17 cellular contexts compared by ENCODE assay signal in the genomic region with DNA sequence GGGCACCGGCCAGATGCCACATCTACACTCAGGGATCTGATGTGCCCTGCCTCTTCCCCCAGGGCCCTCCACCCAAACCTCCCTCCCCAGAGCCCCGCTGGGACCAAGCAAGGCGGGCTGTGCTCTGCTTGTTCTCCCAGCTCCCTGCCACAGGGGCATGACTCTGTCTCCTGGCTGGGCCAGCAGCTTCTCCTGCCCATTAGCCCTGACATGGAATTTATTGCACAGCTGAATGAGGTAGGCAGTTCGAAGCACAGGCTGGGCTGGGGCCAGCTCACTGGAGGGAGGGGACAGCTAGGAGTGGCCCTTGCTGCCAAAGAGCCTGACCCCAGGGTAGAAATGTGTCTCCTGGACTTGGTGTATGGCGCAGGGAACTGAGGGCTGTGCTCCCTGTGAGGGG. TPM values are rescaled to one million over a fixed set of nuclear protein-coding genes. Genes with fewer than 3 reads are reported as not detected.
DNase-seq lines count a peak whose midpoint lies in the region; ATAC-seq and TF ChIP-seq lines count a peak whose summit lies in the region.
"Had no signal": no experiment of that assay in that cellular context is flagged by ENCODE, and none has a peak within 500 bp of the region (broad histone marks: within the 10 kb centered on the region; RNA-seq: fewer than 3 reads in every experiment).

No MANE protein-coding gene starts in this region.

- H3K4me2 ChIP-seq in BLaER1 = peak overlapping the region; percentile 33
- H3K4me2 ChIP-seq in IMR-90 (ENCODE audit: low read depth, low read length) = no peak overlapping the region

- no peak overlapping the region for H2BK15ac ChIP-seq in IMR-90 (ENCODE audit: low read depth, low read length)

- H3K4me3 ChIP-seq in BLaER1 = no peak overlapping the region
- H3K4me3 ChIP-seq in IMR-90 (ENCODE audit: insufficient read depth, low read depth, low read length) = no peak overlapping the region
- no peak overlapping the region for H3K4me3 ChIP-seq in spleen

- H3K36me3 ChIP-seq in BLaER1 = peaks cover 39% of the 10 kb centered on the region; the same call in 1 of the 2 replicates
- H3K36me3 ChIP-seq in IMR-90 (ENCODE audit: control insufficient read depth, insufficient read depth, low read length) = peaks cover 9% of the 10 kb centered on the region; the same call in 1 of the 2 replicates
- H3K36me3 ChIP-seq in spleen = peaks cover 0 to 18% (median 0%) of the 10 kb centered on the region in 6 donors

- CTCF ChIA-PET in IMR-90 (lab: Yijun Ruan, JAX) = interaction anchor here (1.1 kb wide), 1 partner anchor 21 kb away, joined by 3 read pairs; no protein-coding TSS in a partner anchor

- no peak overlapping the region for H2AFZ ChIP-seq in IMR-90 (replicated peaks; ENCODE audit: low read length, poor library complexity)

- TF ChIP-seq CTCF in IMR-90 (conservative IDR thresholded peaks at IDR 0.05; ENCODE audit: low read depth, low read length) = no peak
- TF ChIP-seq CTCF in spleen (IDR thresholded peaks at IDR 0.05 in 8 of 11, conservative IDR thresholded peaks at IDR 0.05 in 3 of 11) = no peak

- no peak overlapping the region for H3K9ac ChIP-seq in BLaER1
- H3K9ac ChIP-seq in IMR-90 (ENCODE audit: low read depth, low read length) = no peak overlapping the region

- H2AK5ac ChIP-seq in IMR-90 (ENCODE audit: low read depth, low read length) = no peak overlapping the region

- H3K4me1 ChIP-seq in BLaER1 (peaks cover 49% of the 10 kb centered on the region), IMR-90 (ENCODE audit: control insufficient read depth, insufficient read depth, low read length) (peaks cover 10% of the 10 kb centered on the region), spleen (no peaks in the 10 kb centered on the region)

- POLR2A ChIA-PET in IMR-90 (lab: Charles Lee; ENCODE audit: unreplicated experiment) = no interaction called here

- H2BK5ac ChIP-seq in IMR-90 (ENCODE audit: low read depth, low read length, poor library complexity, severe bottlenecking) = no peak overlapping the region

- H3K9me3 ChIP-seq in BLaER1 (no peaks in the 10 kb centered on the region), IMR-90 (ENCODE audit: control insufficient read depth, insufficient read depth, low read length) (no peaks in the 10 kb centered on the region), spleen (no peaks in the 10 kb centered on the region)

- H3K4ac ChIP-seq in IMR-90 (ENCODE audit: low read depth, low read length) = no peak overlapping the region

- TF ChIP-seq POLR2A in IMR-90 (IDR thresholded peaks at IDR 0.05; ENCODE audit: low read depth, low read length) (no peak), spleen (IDR thresholded peaks at IDR 0.05) (no peak)

- no peak overlapping the region for H3K14ac ChIP-seq in IMR-90 (replicated peaks; ENCODE audit: low read depth, low read length)

- H4K91ac ChIP-seq in IMR-90 (ENCODE audit: insufficient read depth, low read depth, low read length) = no peak overlapping the region

- no peaks in the 10 kb centered on the region; a peak in 1 of 4 replicates for H3K79me1 ChIP-seq in IMR-90 (ENCODE audit: low read depth in 1 of 2, low read length in 2 of 2)

- H3K27ac ChIP-seq in BLaER1 (peak overlapping the region; percentile 2; the same call in 1 of the 2 replicates), IMR-90 (ENCODE audit: insufficient read depth, low read length) (no peak overlapping the region), spleen (no peak overlapping the region)
- H3K27ac ChIP-seq: C4-2B, HL-60 had no signal

- ATAC-seq in IMR-90 (ENCODE audit: low read depth) = no peak
- peak; percentile 18 for ATAC-seq in left colon
- ATAC-seq in GM21390 (IDR thresholded peaks at IDR 0.05; ENCODE audit: unreplicated experiment) = no peak
- ATAC-seq: HCT116 had no signal

- no peak for TF ChIP-seq RAD21 in IMR-90 (IDR thresholded peaks at IDR 0.05; ENCODE audit: low read length)

- H3K27me3 ChIP-seq in BLaER1 (no peaks in the 10 kb centered on the region), IMR-90 (ENCODE audit: control insufficient read depth, insufficient read depth, low read length) (no peaks in the 10 kb centered on the region), spleen (replicated peaks in 1 of 7) (no peaks in the 10 kb centered on the region)

- no peak overlapping the region for H3K56ac ChIP-seq in IMR-90 (ENCODE audit: extremely low read depth, insufficient read depth, low read length)

- no peak overlapping the region for H2BK20ac ChIP-seq in IMR-90 (ENCODE audit: low read depth, low read length)

- 100% methylated on average over 1 of the region's 5 CpGs; no CpG with 5 or more reads in 1 of the 2 experiments for WGBS in IMR-90 (ENCODE audit: extremely low coverage in 2 of 2, insufficient read length in 1 of 2), 2 experiments
- 89 to 98% (median 94%) methylated on average over 5 of the region's 5 CpGs for WGBS in spleen, 5 donors

- peak overlapping the region; percentile 12 for H2AK9ac ChIP-seq in IMR-90 (replicated peaks; ENCODE audit: low read depth, low read length, poor library complexity)

- BruUV-seq in IMR-90 (replicated peaks; lab: Mats Ljungman, UMichigan) = no TSS peak

- no peak overlapping the region for H3K23ac ChIP-seq in IMR-90 (ENCODE audit: low read depth, low read length)

- DNase-seq in IMR-90 (no peak), left colon (no peak), spleen (peak; percentile 40), SKM-1 treated with dmso at 0.1 percent for 144 hours (lab: John Stamatoyannopoulos, UW; ENCODE audit: unreplicated experiment) (no peak), NCI-H82 treated with DMSO at 0.1 percent for 48 hours (lab: John Stamatoyannopoulos, UW; ENCODE audit: unreplicated experiment) (no peak)
- DNase-seq: CD4-positive, alpha-beta T cell; DMS153; DMS79; GDM1; GOT3; H7; HFFc6 had no signal

- H3K18ac ChIP-seq in IMR-90 (ENCODE audit: low read depth, low read length) = no peak overlapping the region

- intact Hi-C loops in IMR-90 (cut with micrococcal nuclease) = no loop called here
- intact Hi-C loops in left colon (cut with DNase I, micrococcal nuclease) = no loop called here
- intact Hi-C loops in spleen (cut with DNase I; ENCODE audit: low total_unique reads) = no loop called here

- H2BK120ac ChIP-seq in IMR-90 (ENCODE audit: low read depth, low read length) = no peak overlapping the region

- peaks cover 8% of the 10 kb centered on the region for H3K9me1 ChIP-seq in IMR-90 (ENCODE audit: insufficient read depth, low read length)

- H4K8ac ChIP-seq in IMR-90 (ENCODE audit: low read depth in 2 of 2, low read length in 2 of 2) = no peak overlapping the region

- no peak overlapping the region for H4K5ac ChIP-seq in IMR-90 (ENCODE audit: low read depth, low read length)

- in situ Hi-C loops in IMR-90 (cut with MboI; ENCODE audit: low sequenced_read_pairs) = no loop called here

- H4K20me1 ChIP-seq in BLaER1 = peaks cover 80% of the 10 kb centered on the region
- 0 out of 2 replicates have a peak, but pooled peaks cover 6% of the 10 kb centered on the region for H4K20me1 ChIP-seq in IMR-90 (ENCODE audit: insufficient read depth, low read length)

- dilution Hi-C loops in IMR-90 (cut with HindIII; ENCODE audit: low sequenced_read_pairs, unreplicated experiment) = no loop called here

TF ChIP-seq in IMR-90, 13 proteins besides CTCF, POLR2A, EP300 and RAD21 (continues in another document):
- TF ChIP-seq RFX5 (IDR thresholded peaks at IDR 0.05; ENCODE audit: low read depth, low read length) (no peak), MXI1 (IDR thresholded peaks at IDR 0.05; ENCODE audit: borderline replicate concordance, low read depth, low read length) (no peak), ELK1 (IDR thresholded peaks at IDR 0.05; ENCODE audit: borderline replicate concordance, low read depth, low read length) (no peak), CEBPB (IDR thresholded peaks at IDR 0.05; ENCODE audit: low read depth, low read length) (no peak), BHLHE40 (IDR thresholded peaks at IDR 0.05; ENCODE audit: low read depth, low read length) (no peak), SMC3 (IDR thresholded peaks at IDR 0.05; ENCODE audit: low read depth, low read length) (no peak), FOS (IDR thresholded peaks at IDR 0.05; ENCODE audit: low read depth, low read length) (no peak), RCOR1 (IDR thresholded peaks at IDR 0.05; ENCODE audit: insufficient replicate concordance, low read length) (no peak)

RNA-seq across cellular contexts. Expression of gene ARL6IP4, which starts 42.4 kb away (rescaled TPM):
- total RNA-seq in IMR-90 (2012; rRNA removed) = 161 and 205 TPM in 2 replicates
- polyA plus RNA-seq in IMR-90 (2012; rRNA removed) = 254 and 258 TPM in 2 replicates
- polyA plus RNA-seq in IMR-90 (2012; cell fraction: cytosol; rRNA removed) = 195 and 234 TPM in 2 replicates
- 276 and 281 TPM in 2 replicates for polyA plus RNA-seq in IMR-90 (2012; cell fraction: nucleus; rRNA removed; ENCODE audit: low replicate concordance)
- total RNA-seq in left colon = 100 to 1,000 TPM; 136 to 158 TPM
- 100 to 1,000 TPM; 150 to 202 (median 181) TPM for total RNA-seq in spleen
- polyA plus RNA-seq in spleen = 100 to 1,000 TPM; 308 to 419 (median 377) TPM

RNA-seq across cellular contexts. Expression of gene OGFOD2, which starts 47.8 kb away (rescaled TPM):
- total RNA-seq in IMR-90 (2012; rRNA removed) = 4.3 and 4.7 TPM in 2 replicates
- polyA plus RNA-seq in IMR-90 (2012; rRNA removed) = 18.2 and 19.0 TPM in 2 replicates
- 7.7 and 16.7 TPM in 2 replicates for polyA plus RNA-seq in IMR-90 (2012; cell fraction: cytosol; rRNA removed)
- 31.5 and 87.3 TPM in 2 replicates for polyA plus RNA-seq in IMR-90 (2012; cell fraction: nucleus; rRNA removed; ENCODE audit: low replicate concordance)
- total RNA-seq in left colon = 10 to 100 TPM; 22.2 to 22.4 TPM
- 10 to 100 TPM in 6 of 7 donors, 1 to 10 TPM in 1; 9.5 to 24.7 (median 20.4) TPM for total RNA-seq in spleen
- 10 to 100 TPM; 18.5 to 32.3 (median 28.1) TPM for polyA plus RNA-seq in spleen

RNA-seq across cellular contexts. Expression of gene ABCB9, which starts 56.6 kb away (rescaled TPM):
- total RNA-seq in IMR-90 (2012; rRNA removed) (5.6 and 7.2 TPM in 2 replicates), left colon (1 to 10 TPM; 4.6 to 4.9 TPM), spleen (1 to 10 TPM; 4.1 to 6.2 (median 5.5) TPM)
- polyA plus RNA-seq in IMR-90 (2012; rRNA removed) (7.8 and 8.3 TPM in 2 replicates), spleen (1 to 10 TPM; 1.5 to 2.8 (median 1.7) TPM)
- 6.6 and 7.8 TPM in 2 replicates for polyA plus RNA-seq in IMR-90 (2012; cell fraction: cytosol; rRNA removed)
- 14.2 and 28.2 TPM in 2 replicates for polyA plus RNA-seq in IMR-90 (2012; cell fraction: nucleus; rRNA removed; ENCODE audit: low replicate concordance)
